ENCODE assay signal across 1 cellular context in genomic region chr15:45759910-45760309, GRCh38.
TF ChIP-seq lines count a peak whose summit lies in the region.

No MANE protein-coding gene starts in this region.

TF ChIP-seq in SK-N-SH, 30 proteins besides CTCF, POLR2A, EP300 and RAD21 (continued from another document):
- TF ChIP-seq, protein P1, sequence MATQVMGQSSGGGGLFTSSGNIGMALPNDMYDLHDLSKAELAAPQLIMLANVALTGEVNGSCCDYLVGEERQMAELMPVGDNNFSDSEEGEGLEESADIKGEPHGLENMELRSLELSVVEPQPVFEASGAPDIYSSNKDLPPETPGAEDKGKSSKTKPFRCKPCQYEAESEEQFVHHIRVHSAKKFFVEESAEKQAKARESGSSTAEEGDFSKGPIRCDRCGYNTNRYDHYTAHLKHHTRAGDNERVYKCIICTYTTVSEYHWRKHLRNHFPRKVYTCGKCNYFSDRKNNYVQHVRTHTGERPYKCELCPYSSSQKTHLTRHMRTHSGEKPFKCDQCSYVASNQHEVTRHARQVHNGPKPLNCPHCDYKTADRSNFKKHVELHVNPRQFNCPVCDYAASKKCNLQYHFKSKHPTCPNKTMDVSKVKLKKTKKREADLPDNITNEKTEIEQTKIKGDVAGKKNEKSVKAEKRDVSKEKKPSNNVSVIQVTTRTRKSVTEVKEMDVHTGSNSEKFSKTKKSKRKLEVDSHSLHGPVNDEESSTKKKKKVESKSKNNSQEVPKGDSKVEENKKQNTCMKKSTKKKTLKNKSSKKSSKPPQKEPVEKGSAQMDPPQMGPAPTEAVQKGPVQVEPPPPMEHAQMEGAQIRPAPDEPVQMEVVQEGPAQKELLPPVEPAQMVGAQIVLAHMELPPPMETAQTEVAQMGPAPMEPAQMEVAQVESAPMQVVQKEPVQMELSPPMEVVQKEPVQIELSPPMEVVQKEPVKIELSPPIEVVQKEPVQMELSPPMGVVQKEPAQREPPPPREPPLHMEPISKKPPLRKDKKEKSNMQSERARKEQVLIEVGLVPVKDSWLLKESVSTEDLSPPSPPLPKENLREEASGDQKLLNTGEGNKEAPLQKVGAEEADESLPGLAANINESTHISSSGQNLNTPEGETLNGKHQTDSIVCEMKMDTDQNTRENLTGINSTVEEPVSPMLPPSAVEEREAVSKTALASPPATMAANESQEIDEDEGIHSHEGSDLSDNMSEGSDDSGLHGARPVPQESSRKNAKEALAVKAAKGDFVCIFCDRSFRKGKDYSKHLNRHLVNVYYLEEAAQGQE (IDR thresholded peaks at IDR 0.05; ENCODE audit: low read depth, low read length) = no peak
- TF ChIP-seq EZH2phosphoT487 (IDR thresholded peaks at IDR 0.05; ENCODE audit: borderline replicate concordance, low read depth) = no peak
- TF ChIP-seq MEF2A (IDR thresholded peaks at IDR 0.05; ENCODE audit: borderline replicate concordance, low read depth) = no peak
- no peak for TF ChIP-seq TAF1 (IDR thresholded peaks at IDR 0.05; ENCODE audit: borderline replicate concordance, low read depth, low read length)
- TF ChIP-seq TEAD4 (IDR thresholded peaks at IDR 0.05; ENCODE audit: borderline replicate concordance, insufficient read depth) = no peak
